29 cellular contexts compared by ENCODE assay signal in genomic region chrX:84175274-84175673, GRCh38. TPM values are rescaled to one million over a fixed set of nuclear protein-coding genes. Genes with fewer than 3 reads are reported as not detected.
"Had no signal": no experiment of that assay in that cellular context is flagged by ENCODE, and none has a peak within 500 bp of the region (broad histone marks: within the 10 kb centered on the region; RNA-seq: fewer than 3 reads in every experiment).

No MANE protein-coding gene starts in this region.

- H2AFZ ChIP-seq: parathyroid adenoma had no signal

- H3K9me3 ChIP-seq: neutrophil, ovary, psoas muscle, right lobe of liver, sigmoid colon, stomach, thoracic aorta, thyroid gland, tibial nerve, upper lobe of left lung, uterus had no signal

- H3K9me3 Mint-ChIP-seq: stimulated activated effector memory CD8-positive, alpha-beta T cell treated with anti-CD3 and anti-CD28 coated beads, Interleukin-12 subunit alpha, Interleukin-12 subunit beta, amount 100 ng/mL, for 72 hours; stimulated activated naive B cell treated with anti-CD40 and anti-IgM and Interleukin-4, amounts not matched to agents 10 μg/mL and 1 μg/mL and 100 μg/mL, for 72 hours; stimulated activated naive CD8-positive, alpha-beta T cell treated with anti-CD3 and anti-CD28 coated beads, Interleukin-15, Interleukin-2, amounts not matched to agents 100 ng/mL and 50 ng/mL, for 24 hours had no signal

- ATAC-seq: naive thymus-derived CD8-positive, alpha-beta T cell; natural killer cell treated with Interleukin-12 subunit alpha and Interleukin-12 subunit beta and Interleukin-15 and Interleukin-18, amount 100 ng/mL, for 72 hours; psoas muscle; right cardiac atrium; stimulated activated effector memory CD8-positive, alpha-beta T cell treated with anti-CD3 and anti-CD28 coated beads, Interleukin-12 subunit alpha, Interleukin-12 subunit beta, amount 100 ng/mL, for 72 hours; stimulated activated naive B cell treated with anti-CD40 and anti-IgM and Interleukin-4, amounts not matched to agents 10 μg/mL and 1 μg/mL and 100 μg/mL, for 72 hours had no signal

- H3K27ac Mint-ChIP-seq: naive thymus-derived CD8-positive, alpha-beta T cell; natural killer cell treated with Interleukin-12 subunit alpha and Interleukin-12 subunit beta and Interleukin-15 and Interleukin-18, amount 100 ng/mL, for 72 hours; nephron progenitor cell; progenitor cell of endocrine pancreas; stimulated activated effector memory CD8-positive, alpha-beta T cell treated with anti-CD3 and anti-CD28 coated beads, Interleukin-12 subunit alpha, Interleukin-12 subunit beta, amount 100 ng/mL, for 72 hours; stimulated activated naive B cell treated with anti-CD40 and anti-IgM and Interleukin-4, amounts not matched to agents 10 μg/mL and 1 μg/mL and 100 μg/mL, for 72 hours; stimulated activated naive CD8-positive, alpha-beta T cell treated with anti-CD3 and anti-CD28 coated beads, Interleukin-15, Interleukin-2, amounts not matched to agents 100 ng/mL and 50 ng/mL, for 24 hours had no signal

- H3K27me3 ChIP-seq: neutrophil, ovary, right lobe of liver, sigmoid colon, stomach, tibial nerve, upper lobe of left lung, uterus had no signal

- H3K36me3 Mint-ChIP-seq: naive thymus-derived CD8-positive, alpha-beta T cell; natural killer cell treated with Interleukin-12 subunit alpha and Interleukin-12 subunit beta and Interleukin-15 and Interleukin-18, amount 100 ng/mL, for 72 hours; stimulated activated effector memory CD8-positive, alpha-beta T cell treated with anti-CD3 and anti-CD28 coated beads, Interleukin-12 subunit alpha, Interleukin-12 subunit beta, amount 100 ng/mL, for 72 hours; stimulated activated naive B cell treated with anti-CD40 and anti-IgM and Interleukin-4, amounts not matched to agents 10 μg/mL and 1 μg/mL and 100 μg/mL, for 72 hours had no signal

- H3K36me3 ChIP-seq: neutrophil, ovary, right lobe of liver, sigmoid colon, stomach, thoracic aorta, thyroid gland, tibial nerve, upper lobe of left lung, uterus had no signal

- H3K9ac ChIP-seq: parathyroid adenoma had no signal

- H3K4me1 ChIP-seq: parathyroid adenoma, psoas muscle, right lobe of liver, sigmoid colon, stomach, thyroid gland, tibial nerve, upper lobe of left lung, uterus had no signal

- DNase-seq: naive thymus-derived CD8-positive, alpha-beta T cell; nephron progenitor cell; nucleus accumbens; ovary; posterior cingulate gyrus; psoas muscle; right cardiac atrium; right lobe of liver; sigmoid colon; stimulated activated CD4-positive, alpha-beta T cell treated with anti-CD3 and anti-CD28 coated beads, Interleukin-15, amount 100 ng/mL, for 24 hours; stimulated activated CD4-positive, alpha-beta T cell treated with anti-CD3 and anti-CD28 coated beads, Interleukin-2, amount 100 ng/mL, for 24 hours; stimulated activated CD4-positive, alpha-beta T cell treated with anti-CD3 and anti-CD28 coated beads, Interleukin-2, amount 100 ng/mL, for 48 hours; stimulated activated CD4-positive, alpha-beta T cell treated with anti-CD3 and anti-CD28 coated beads, Interleukin-4, amount 100 ng/mL, for 24 hours; stimulated activated naive B cell treated with anti-CD40 and anti-IgM and Interleukin-4, amounts not matched to agents 10 μg/mL and 1 μg/mL and 100 μg/mL, for 72 hours; stimulated activated naive CD4-positive, alpha-beta T cell treated with Interleukin-2 at 50 U/mL for 16 hours; stomach; thyroid gland; trophoblast cell; upper lobe of left lung; uterus had no signal

- H3K4me3 ChIP-seq: ovary, psoas muscle, right lobe of liver, sigmoid colon, stomach, thoracic aorta, thyroid gland, tibial nerve, upper lobe of left lung, uterus had no signal

- H3K27me3 Mint-ChIP-seq: naive thymus-derived CD8-positive, alpha-beta T cell; natural killer cell treated with Interleukin-12 subunit alpha and Interleukin-12 subunit beta and Interleukin-15 and Interleukin-18, amount 100 ng/mL, for 72 hours; progenitor cell of endocrine pancreas; stimulated activated naive B cell treated with anti-CD40 and anti-IgM and Interleukin-4, amounts not matched to agents 10 μg/mL and 1 μg/mL and 100 μg/mL, for 72 hours; stimulated activated naive CD8-positive, alpha-beta T cell treated with anti-CD3 and anti-CD28 coated beads, Interleukin-15, Interleukin-2, amounts not matched to agents 100 ng/mL and 50 ng/mL, for 24 hours had no signal

- H3K4me1 Mint-ChIP-seq: naive thymus-derived CD8-positive, alpha-beta T cell; nephron progenitor cell; neural crest cell; stimulated activated effector memory CD8-positive, alpha-beta T cell treated with anti-CD3 and anti-CD28 coated beads, Interleukin-12 subunit alpha, Interleukin-12 subunit beta, amount 100 ng/mL, for 72 hours; stimulated activated naive B cell treated with anti-CD40 and anti-IgM and Interleukin-4, amounts not matched to agents 10 μg/mL and 1 μg/mL and 100 μg/mL, for 72 hours had no signal

- H3K27ac ChIP-seq: neutrophil, ovary, parathyroid adenoma, psoas muscle, right lobe of liver, sigmoid colon, stomach, thoracic aorta, tibial nerve, upper lobe of left lung, uterus had no signal

- H3K4me3 Mint-ChIP-seq: naive thymus-derived CD8-positive, alpha-beta T cell; natural killer cell treated with Interleukin-12 subunit alpha and Interleukin-12 subunit beta and Interleukin-15 and Interleukin-18, amount 100 ng/mL, for 72 hours; nephron progenitor cell; neural crest cell; stimulated activated effector memory CD8-positive, alpha-beta T cell treated with anti-CD3 and anti-CD28 coated beads, Interleukin-12 subunit alpha, Interleukin-12 subunit beta, amount 100 ng/mL, for 72 hours; stimulated activated naive B cell treated with anti-CD40 and anti-IgM and Interleukin-4, amounts not matched to agents 10 μg/mL and 1 μg/mL and 100 μg/mL, for 72 hours; stimulated activated naive CD8-positive, alpha-beta T cell treated with anti-CD3 and anti-CD28 coated beads, Interleukin-15, Interleukin-2, amounts not matched to agents 100 ng/mL and 50 ng/mL, for 24 hours had no signal

RNA-seq across cellular contexts. Expression of gene RPS6KA6, which starts 12.7 kb away (rescaled TPM):
- total RNA-seq: natural killer cell treated with Interleukin-12 subunit alpha and Interleukin-12 subunit beta and Interleukin-15 and Interleukin-18, amount 100 ng/mL, for 72 hours had no signal
